ENCODE assay signal across 25 cellular contexts in genomic region chr14:32620724-32621123, GRCh38.
DNase-seq lines count a peak whose midpoint lies in the region; ATAC-seq lines count a peak whose summit lies in the region.
"Had no signal": no experiment of that assay in that cellular context is flagged by ENCODE, and none has a peak within 500 bp of the region (broad histone marks: within the 10 kb centered on the region; RNA-seq: fewer than 3 reads in every experiment).

No MANE protein-coding gene starts in this region.

- no peak for ATAC-seq in GM21717 (IDR thresholded peaks at IDR 0.05; ENCODE audit: unreplicated experiment)
- ATAC-seq: activated CD8-positive, alpha-beta memory T cell treated with anti-CD3 and anti-CD28 coated beads, Interleukin-2, amount 10 ng/mL, durations not matched to agents 7 days and 5 days; activated T-cell treated with anti-CD3 and anti-CD28 coated beads, Interleukin-2, amount 50 U/mL, for 72 hours; esophagus mucosa; T-helper 17 cell had no signal

- DNase-seq in EH (ENCODE audit: low read depth) (peak; percentile 59), HCEC 1CT (peak; percentile 83), dermis blood vessel endothelial cell (peak; percentile 7), non-pigmented ciliary epithelial cell (ENCODE audit: low read depth) (peak; percentile 23), kidney tubule cell (ENCODE audit: low spot score) (no peak), iPS-NIHi11 (ENCODE audit: low spot score) (no peak), NCI-H2081 treated with DMSO at 0.1 percent for 48 hours (lab: John Stamatoyannopoulos, UW) (no peak)
- DNase-seq: activated CD4-positive, alpha-beta T cell treated with anti-CD3 and anti-CD28 coated beads, Interleukin-2, amount 50 U/mL, for 4 hours; activated CD8-positive, alpha-beta memory T cell treated with anti-CD3 and anti-CD28 coated beads, Interleukin-2, amount 10 ng/mL, durations not matched to agents 7 days and 5 days; activated T-cell treated with anti-CD3 and anti-CD28 coated beads, Interleukin-2, amount 50 U/mL, for 72 hours; endodermal cell; GDM1; GOT3; hypothalamus; KBM-7; left ventricle myocardium superior; NCI-H1092 treated with DMSO at 0.1 percent for 48 hours; NCI-H187; NCI-H2171; NCI-H510A; right lobe of liver; stimulated activated CD4-positive, alpha-beta T cell treated with anti-CD3 and anti-CD28 coated beads, Interleukin-4, amount 100 ng/mL, for 24 hours; T-helper 17 cell had no signal

Comparison
In these comparisons a context has a peak if more than half of its experiments do, and no peak if none do; other contexts are left out.
1. DNase-seq: peak in EH (single experiment), HCEC 1CT (single experiment), dermis blood vessel endothelial cell (single experiment) and non-pigmented ciliary epithelial cell (single experiment); none in kidney tubule cell (single experiment), iPS-NIHi11 (single experiment) and NCI-H2081 treated with DMSO at 0.1 percent for 48 hours (single experiment).